In genomic region chr2:175931751-175932295, GRCh38 we compare ENCODE assay signal across 16 cellular contexts.
DNase-seq lines count a peak whose midpoint lies in the region; ATAC-seq and TF ChIP-seq lines count a peak whose summit lies in the region.
"Had no signal": no experiment of that assay in that cellular context is flagged by ENCODE, and none has a peak within 500 bp of the region (broad histone marks: within the 10 kb centered on the region; RNA-seq: fewer than 3 reads in every experiment).

No MANE protein-coding gene starts in this region.

- intact Hi-C loops in CD14-positive monocyte (cut with micrococcal nuclease), result no loop called here

- H3K36me3 Mint-ChIP-seq in HFFc6 (ENCODE audit: low read depth) (peaks cover 13% of the 10 kb centered on the region), CD14-positive monocyte (peaks cover 43 to 49% of the 10 kb centered on the region in 2 donors)

- no peak for TF ChIP-seq CTCF in HFFc6 (IDR thresholded peaks at IDR 0.05)
- TF ChIP-seq CTCF in CD14-positive monocyte (IDR thresholded peaks at IDR 0.05), result no peak

- DNase-seq in AG08395 (ENCODE audit: low spot score) (peak; percentile 66), HFFc6 (peak; percentile 83), dedifferentiated amniotic fluid mesenchymal stem cell (ENCODE audit: extremely low spot score) (peak; percentile 97), myocyte (ENCODE audit: low read depth) (peak; percentile 59), CD14-positive monocyte (ENCODE audit: low spot score) (no peak), NCI-H345 (lab: John Stamatoyannopoulos, UW) (no peak), NCI-H446 (lab: John Stamatoyannopoulos, UW) (no peak)
- DNase-seq in stimulated activated naive CD8-positive, alpha-beta T cell treated with anti-CD3 and anti-CD28 coated beads, Interleukin-15, Interleukin-2, amounts not matched to agents 100 U/mL and 50 U/mL, for 24 hours, result no peak
- DNase-seq: activated naive CD4-positive, alpha-beta T cell; effector CD4-positive, alpha-beta T cell; PC-9; stimulated activated CD4-positive, alpha-beta T cell treated with anti-CD3 and anti-CD28 coated beads, Interleukin-1b, Interleukin-23, amount 100 ng/mL, for 48 hours; T1000 had no signal

- peak overlapping the region; percentile 59 for H3K4me3 Mint-ChIP-seq in HFFc6
- no peak overlapping the region for H3K4me3 Mint-ChIP-seq in CD14-positive monocyte
- H3K4me3 Mint-ChIP-seq: B cell, neural progenitor cell had no signal

- H3K27me3 Mint-ChIP-seq in HFFc6 (ENCODE audit: insufficient read depth), result 0 out of 2 replicates have a peak, but pooled peaks cover 2% of the 10 kb centered on the region
- H3K27me3 Mint-ChIP-seq in CD14-positive monocyte (ENCODE audit: low read depth in 3 of 3), result peaks cover 0 to 1% (median 0%) of the 10 kb centered on the region in 3 donors
- H3K27me3 Mint-ChIP-seq: B cell had no signal

- no peak for ATAC-seq in stimulated activated naive CD8-positive, alpha-beta T cell treated with anti-CD3 and anti-CD28 coated beads, Interleukin-15, Interleukin-2, amounts not matched to agents 100 U/mL and 50 U/mL, for 24 hours
- ATAC-seq: gastroesophageal sphincter had no signal

- H3K4me1 Mint-ChIP-seq in HFFc6 (ENCODE audit: low read depth), result peaks cover 43% of the 10 kb centered on the region
- H3K4me1 Mint-ChIP-seq in CD14-positive monocyte, result no peaks in the 10 kb centered on the region
- H3K4me1 Mint-ChIP-seq: B cell, neural progenitor cell had no signal

- no peaks in the 10 kb centered on the region for H3K9me3 Mint-ChIP-seq in HFFc6
- H3K9me3 Mint-ChIP-seq in CD14-positive monocyte, result no peaks in the 10 kb centered on the region
- H3K9me3 Mint-ChIP-seq: neural progenitor cell had no signal

- H3K27ac Mint-ChIP-seq in HFFc6 (peak overlapping the region; percentile 87), CD14-positive monocyte (no peak overlapping the region)
- H3K27ac Mint-ChIP-seq: B cell, neural progenitor cell had no signal

Comparison
In these comparisons a context has a peak if more than half of its experiments do, and no peak if none do; other contexts are left out.
1. DNase-seq: peak in AG08395 (single experiment), HFFc6 (single experiment), dedifferentiated amniotic fluid mesenchymal stem cell (single experiment) and myocyte (single experiment); none in CD14-positive monocyte (single experiment), NCI-H345 (single experiment), stimulated activated naive CD8-positive, alpha-beta T cell treated with anti-CD3 and anti-CD28 coated beads, Interleukin-15, Interleukin-2, amounts not matched to agents 100 U/mL and 50 U/mL, for 24 hours (single experiment) and NCI-H446 (0 of 2).